Comparison of ENCODE assay signal across 1 cellular context in the genomic region with DNA sequence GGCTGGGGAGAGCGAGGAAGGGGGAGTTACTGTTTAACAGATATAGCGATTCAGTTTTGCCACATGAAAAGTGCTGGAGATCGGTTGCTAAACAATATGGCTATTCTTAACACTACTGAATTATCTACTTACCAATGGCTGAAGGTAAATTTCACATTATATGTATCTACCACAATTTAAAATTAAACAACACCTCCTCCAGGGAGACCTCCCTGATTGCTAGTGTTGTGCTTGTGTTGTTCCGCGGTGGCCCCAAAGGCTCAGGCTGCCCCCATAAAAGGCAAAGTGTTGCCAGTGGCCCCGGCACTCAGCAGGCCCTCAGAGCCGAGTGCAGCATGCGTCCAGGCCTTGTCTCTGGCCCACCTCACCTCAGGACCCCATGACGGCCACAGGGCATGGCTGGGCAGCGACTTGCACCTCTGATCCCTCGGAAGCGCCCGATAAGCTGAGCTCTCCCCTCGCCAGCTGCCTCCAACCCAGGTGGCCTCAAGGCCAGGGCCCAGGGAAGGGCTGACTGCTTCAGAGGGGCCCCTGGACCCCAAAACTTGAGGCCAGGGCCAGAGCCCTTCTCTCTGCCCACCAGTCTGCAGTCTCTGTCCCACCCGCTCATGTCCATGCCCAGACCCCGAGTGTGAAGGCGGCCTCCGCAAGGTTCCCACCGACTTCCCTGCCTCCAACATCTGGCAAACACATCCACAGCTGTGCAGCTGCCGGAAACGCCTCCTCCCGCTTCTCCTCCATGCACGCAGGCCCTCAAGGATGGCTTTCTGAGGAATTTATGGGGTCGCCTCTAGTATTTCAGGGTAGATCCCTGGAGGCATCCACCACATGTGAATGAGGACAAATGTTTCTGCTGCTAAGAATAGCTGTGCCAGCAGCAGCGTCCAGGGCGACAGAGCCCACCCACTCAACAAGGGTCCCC.
A peak's percentile ranks its signal among the peaks of the same experiment; 100 is the strongest.
TF ChIP-seq lines count a peak whose summit lies in the region.

No MANE protein-coding gene starts in this region.

TF ChIP-seq in GM12878, 131 proteins besides CTCF, POLR2A, EP300 and RAD21:
- TF ChIP-seq ETV6 (conservative IDR thresholded peaks at IDR 0.05 in 1 of 2, IDR thresholded peaks at IDR 0.05 in 1 of 2; ENCODE audit: borderline replicate concordance in 1 of 2, low read depth in 1 of 2) (no peak), SMARCA5 (IDR thresholded peaks at IDR 0.05) (peak; percentile 70; the same call in 1 of the 2 replicates), SMC3 (IDR thresholded peaks at IDR 0.05; ENCODE audit: borderline replicate concordance, low read length) (no peak), SMAD1 (IDR thresholded peaks at IDR 0.05; ENCODE audit: low read depth, partially characterized antibody) (no peak)
